ENCODE assay signal across 1 cellular context in genomic region chr7:123797673-123798526, GRCh38.
TF ChIP-seq lines count a peak whose summit lies in the region.

No MANE protein-coding gene starts in this region.

TF ChIP-seq in K562, 482 proteins besides CTCF, POLR2A, EP300 and RAD21 (continued from another document):
- TF ChIP-seq ZNF407 (IDR thresholded peaks at IDR 0.05; ENCODE audit: low read depth) (no peak), PKNOX1 (IDR thresholded peaks at IDR 0.05) (peak; percentile 80), TAF15 (IDR thresholded peaks at IDR 0.05; ENCODE audit: low read depth, low read length) (no peak), SMC3 (conservative IDR thresholded peaks at IDR 0.05; ENCODE audit: insufficient read depth, low read depth, low read length) (peak; percentile 37; the same call in 1 of the 2 replicates), STAT5A (IDR thresholded peaks at IDR 0.05; ENCODE audit: borderline replicate concordance, low read length) (no peak), ID3 (CRISPR knock-in tag; IDR thresholded peaks at IDR 0.05) (no peak), ID3 (tag; IDR thresholded peaks at IDR 0.05) (no peak), ZZZ3 (IDR thresholded peaks at IDR 0.05) (no peak), HEY1 (CRISPR knock-in tag; IDR thresholded peaks at IDR 0.05; ENCODE audit: borderline replicate concordance) (no peak), ZNF77 (CRISPR knock-in tag; IDR thresholded peaks at IDR 0.05) (no peak), ZNF277 (CRISPR knock-in tag; IDR thresholded peaks at IDR 0.05; ENCODE audit: borderline replicate concordance) (no peak), TCF3 (CRISPR knock-in tag; IDR thresholded peaks at IDR 0.05) (peak; percentile 46), ZNF778 (CRISPR knock-in tag; IDR thresholded peaks at IDR 0.05) (no peak), THRB (CRISPR knock-in tag; conservative IDR thresholded peaks at IDR 0.05) (no peak), GABPA (tag; conservative IDR thresholded peaks at IDR 0.05; ENCODE audit: low read depth) (no peak), ZNF395 (CRISPR knock-in tag; IDR thresholded peaks at IDR 0.05) (no peak), NR3C1 (CRISPR knock-in tag; IDR thresholded peaks at IDR 0.05) (no peak), NCOR1 (IDR thresholded peaks at IDR 0.05) (no peak; the same call in 1 of the 2 replicates), TEAD1 (CRISPR knock-in tag; IDR thresholded peaks at IDR 0.05) (no peak), PURB (CRISPR knock-in tag; IDR thresholded peaks at IDR 0.05; ENCODE audit: low read depth) (no peak), FOXM1 (IDR thresholded peaks at IDR 0.05; ENCODE audit: low read depth) (no peak; the same call in 1 of the 2 replicates), FOXM1 (CRISPR knock-in tag; IDR thresholded peaks at IDR 0.05; ENCODE audit: low read depth) (no peak), HMGN3 (IDR thresholded peaks at IDR 0.05; ENCODE audit: borderline replicate concordance, extremely low read depth, insufficient read length, low read depth, low read length) (no peak), ZBTB1 (CRISPR knock-in tag; IDR thresholded peaks at IDR 0.05; ENCODE audit: borderline replicate concordance, low read depth) (no peak), PYGO2 (tag; IDR thresholded peaks at IDR 0.05) (no peak), IRF2 (CRISPR knock-in tag; IDR thresholded peaks at IDR 0.05) (no peak)
- TF ChIP-seq, protein P1, sequence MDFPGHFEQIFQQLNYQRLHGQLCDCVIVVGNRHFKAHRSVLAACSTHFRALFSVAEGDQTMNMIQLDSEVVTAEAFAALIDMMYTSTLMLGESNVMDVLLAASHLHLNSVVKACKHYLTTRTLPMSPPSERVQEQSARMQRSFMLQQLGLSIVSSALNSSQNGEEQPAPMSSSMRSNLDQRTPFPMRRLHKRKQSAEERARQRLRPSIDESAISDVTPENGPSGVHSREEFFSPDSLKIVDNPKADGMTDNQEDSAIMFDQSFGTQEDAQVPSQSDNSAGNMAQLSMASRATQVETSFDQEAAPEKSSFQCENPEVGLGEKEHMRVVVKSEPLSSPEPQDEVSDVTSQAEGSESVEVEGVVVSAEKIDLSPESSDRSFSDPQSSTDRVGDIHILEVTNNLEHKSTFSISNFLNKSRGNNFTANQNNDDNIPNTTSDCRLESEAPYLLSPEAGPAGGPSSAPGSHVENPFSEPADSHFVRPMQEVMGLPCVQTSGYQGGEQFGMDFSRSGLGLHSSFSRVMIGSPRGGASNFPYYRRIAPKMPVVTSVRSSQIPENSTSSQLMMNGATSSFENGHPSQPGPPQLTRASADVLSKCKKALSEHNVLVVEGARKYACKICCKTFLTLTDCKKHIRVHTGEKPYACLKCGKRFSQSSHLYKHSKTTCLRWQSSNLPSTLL (IDR thresholded peaks at IDR 0.05): no peak
- TF ChIP-seq, protein P2, sequence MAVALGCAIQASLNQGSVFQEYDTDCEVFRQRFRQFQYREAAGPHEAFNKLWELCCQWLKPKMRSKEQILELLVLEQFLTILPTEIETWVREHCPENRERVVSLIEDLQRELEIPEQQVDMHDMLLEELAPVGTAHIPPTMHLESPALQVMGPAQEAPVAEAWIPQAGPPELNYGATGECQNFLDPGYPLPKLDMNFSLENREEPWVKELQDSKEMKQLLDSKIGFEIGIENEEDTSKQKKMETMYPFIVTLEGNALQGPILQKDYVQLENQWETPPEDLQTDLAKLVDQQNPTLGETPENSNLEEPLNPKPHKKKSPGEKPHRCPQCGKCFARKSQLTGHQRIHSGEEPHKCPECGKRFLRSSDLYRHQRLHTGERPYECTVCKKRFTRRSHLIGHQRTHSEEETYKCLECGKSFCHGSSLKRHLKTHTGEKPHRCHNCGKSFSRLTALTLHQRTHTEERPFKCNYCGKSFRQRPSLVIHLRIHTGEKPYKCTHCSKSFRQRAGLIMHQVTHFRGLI (CRISPR knock-in tag; IDR thresholded peaks at IDR 0.05): no peak
- TF ChIP-seq, protein P3, sequence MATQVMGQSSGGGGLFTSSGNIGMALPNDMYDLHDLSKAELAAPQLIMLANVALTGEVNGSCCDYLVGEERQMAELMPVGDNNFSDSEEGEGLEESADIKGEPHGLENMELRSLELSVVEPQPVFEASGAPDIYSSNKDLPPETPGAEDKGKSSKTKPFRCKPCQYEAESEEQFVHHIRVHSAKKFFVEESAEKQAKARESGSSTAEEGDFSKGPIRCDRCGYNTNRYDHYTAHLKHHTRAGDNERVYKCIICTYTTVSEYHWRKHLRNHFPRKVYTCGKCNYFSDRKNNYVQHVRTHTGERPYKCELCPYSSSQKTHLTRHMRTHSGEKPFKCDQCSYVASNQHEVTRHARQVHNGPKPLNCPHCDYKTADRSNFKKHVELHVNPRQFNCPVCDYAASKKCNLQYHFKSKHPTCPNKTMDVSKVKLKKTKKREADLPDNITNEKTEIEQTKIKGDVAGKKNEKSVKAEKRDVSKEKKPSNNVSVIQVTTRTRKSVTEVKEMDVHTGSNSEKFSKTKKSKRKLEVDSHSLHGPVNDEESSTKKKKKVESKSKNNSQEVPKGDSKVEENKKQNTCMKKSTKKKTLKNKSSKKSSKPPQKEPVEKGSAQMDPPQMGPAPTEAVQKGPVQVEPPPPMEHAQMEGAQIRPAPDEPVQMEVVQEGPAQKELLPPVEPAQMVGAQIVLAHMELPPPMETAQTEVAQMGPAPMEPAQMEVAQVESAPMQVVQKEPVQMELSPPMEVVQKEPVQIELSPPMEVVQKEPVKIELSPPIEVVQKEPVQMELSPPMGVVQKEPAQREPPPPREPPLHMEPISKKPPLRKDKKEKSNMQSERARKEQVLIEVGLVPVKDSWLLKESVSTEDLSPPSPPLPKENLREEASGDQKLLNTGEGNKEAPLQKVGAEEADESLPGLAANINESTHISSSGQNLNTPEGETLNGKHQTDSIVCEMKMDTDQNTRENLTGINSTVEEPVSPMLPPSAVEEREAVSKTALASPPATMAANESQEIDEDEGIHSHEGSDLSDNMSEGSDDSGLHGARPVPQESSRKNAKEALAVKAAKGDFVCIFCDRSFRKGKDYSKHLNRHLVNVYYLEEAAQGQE (CRISPR knock-in tag; IDR thresholded peaks at IDR 0.05; ENCODE audit: low read depth): no peak
